ENCODE assay signal across 8 cellular contexts in genomic region chr2:227325056-227325823, GRCh38. TPM values are rescaled to one million over a fixed set of nuclear protein-coding genes. Genes with fewer than 3 reads are reported as not detected.
DNase-seq lines count a peak whose midpoint lies in the region; ATAC-seq and TF ChIP-seq lines count a peak whose summit lies in the region.

A gene with protein sequence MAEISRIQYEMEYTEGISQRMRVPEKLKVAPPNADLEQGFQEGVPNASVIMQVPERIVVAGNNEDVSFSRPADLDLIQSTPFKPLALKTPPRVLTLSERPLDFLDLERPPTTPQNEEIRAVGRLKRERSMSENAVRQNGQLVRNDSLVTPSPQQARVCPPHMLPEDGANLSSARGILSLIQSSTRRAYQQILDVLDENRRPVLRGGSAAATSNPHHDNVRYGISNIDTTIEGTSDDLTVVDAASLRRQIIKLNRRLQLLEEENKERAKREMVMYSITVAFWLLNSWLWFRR (plus strand): TSS chr2:227325251. CDS start chr2:227330666, 5,415 bp downstream.

- H3K27me3 Mint-ChIP-seq in activated T-cell treated with anti-CD3 and anti-CD28 coated beads, Interleukin-2, amount 50 U/mL, for 24 hours, result no peaks in the 10 kb centered on the region

- peak within 1 kb of the TSS; percentile 92 for H3K27ac Mint-ChIP-seq in activated T-cell treated with anti-CD3 and anti-CD28 coated beads, Interleukin-2, amount 50 U/mL, for 24 hours

- peak; percentile 97 for ATAC-seq in GM21717 (IDR thresholded peaks at IDR 0.05; ENCODE audit: unreplicated experiment)

- in situ Hi-C loops in KBM-7 (cut with MboI; ENCODE audit: low pct_unique_long_range_greater_than_20kb, low sequenced_read_pairs), result no loop called here

- H3K27me3 ChIP-seq in mucosa of rectum (ENCODE audit: control insufficient read depth in 2 of 2, insufficient read depth in 2 of 2, low read length in 2 of 2), result no peaks in the 10 kb centered on the region

- peak; percentile 77 for TF ChIP-seq POLR2A in erythroblast (IDR thresholded peaks at IDR 0.05; ENCODE audit: low read length)

- no peaks in the 10 kb centered on the region for H3K9me3 Mint-ChIP-seq in activated T-cell treated with anti-CD3 and anti-CD28 coated beads, Interleukin-2, amount 50 U/mL, for 24 hours

- H3K4me3 ChIP-seq in mucosa of rectum (ENCODE audit: low read length in 2 of 2), result peak within 1 kb of the TSS; percentile 96 to 98

- H3K4me3 Mint-ChIP-seq in activated T-cell treated with anti-CD3 and anti-CD28 coated beads, Interleukin-2, amount 50 U/mL, for 24 hours, result peak within 1 kb of the TSS; percentile 92

- H3K36me3 ChIP-seq in mucosa of rectum (ENCODE audit: control insufficient read depth in 2 of 2, insufficient read depth in 2 of 2, low read length in 2 of 2), result peaks cover 0 to 4% of the 10 kb centered on the region in 2 donors

- H3K27ac ChIP-seq in mucosa of rectum (ENCODE audit: low read depth in 2 of 2, low read length in 2 of 2), result peak within 1 kb of the TSS; percentile 85 to 87

- DNase-seq in DMS79 (lab: John Stamatoyannopoulos, UW), result peak; percentile 84
- peak; percentile 91 for DNase-seq in KBM-7
- peak; percentile 94 for DNase-seq in activated T-cell treated with anti-CD3 and anti-CD28 coated beads, Interleukin-2, amount 50 U/mL, for 24 hours
- peak; percentile 95 for DNase-seq in erythroblast (lab: John Stamatoyannopoulos, UW)
- peak; percentile 95 for DNase-seq in stimulated activated CD8-positive, alpha-beta memory T cell treated with anti-CD3 and anti-CD28 coated beads, Interleukin-4, amount 100 ng/mL, for 48 hours

- peaks cover 31% of the 10 kb centered on the region for H3K36me3 Mint-ChIP-seq in activated T-cell treated with anti-CD3 and anti-CD28 coated beads, Interleukin-2, amount 50 U/mL, for 24 hours (ENCODE audit: low read depth)

- H3K4me1 ChIP-seq in mucosa of rectum (ENCODE audit: control insufficient read depth in 2 of 2, insufficient read depth in 2 of 2, low read length in 2 of 2), result peaks cover 3 to 17% of the 10 kb centered on the region in 2 donors

- H3K9ac ChIP-seq in mucosa of rectum (ENCODE audit: low read depth in 1 of 2, low read length in 2 of 2), result peak within 1 kb of the TSS; percentile 82 to 95

- peaks cover 43% of the 10 kb centered on the region for H3K4me1 Mint-ChIP-seq in activated T-cell treated with anti-CD3 and anti-CD28 coated beads, Interleukin-2, amount 50 U/mL, for 24 hours (ENCODE audit: low read depth)

- no peaks in the 10 kb centered on the region for H3K9me3 ChIP-seq in mucosa of rectum (ENCODE audit: control insufficient read depth in 2 of 2, low read length in 2 of 2)

TF ChIP-seq in PFSK-1, 5 proteins besides CTCF, POLR2A, EP300 and RAD21:
- 0 out of 2 replicates have a peak, but pooled peaks have one; percentile 64 for TF ChIP-seq SIN3A (IDR thresholded peaks at IDR 0.05; ENCODE audit: borderline replicate concordance, insufficient read depth, low read length)
- TF ChIP-seq TAF1 (IDR thresholded peaks at IDR 0.05; ENCODE audit: borderline replicate concordance, insufficient read depth, low read length), result peak; percentile 79; the same call in 1 of the 2 replicates
- TF ChIP-seq FOXP2 (optimal IDR thresholded peaks at IDR 0.05; ENCODE audit: borderline replicate concordance, extremely low read depth, extremely low read length, insufficient read depth), result peak; percentile 59
- TF ChIP-seq, protein P1, sequence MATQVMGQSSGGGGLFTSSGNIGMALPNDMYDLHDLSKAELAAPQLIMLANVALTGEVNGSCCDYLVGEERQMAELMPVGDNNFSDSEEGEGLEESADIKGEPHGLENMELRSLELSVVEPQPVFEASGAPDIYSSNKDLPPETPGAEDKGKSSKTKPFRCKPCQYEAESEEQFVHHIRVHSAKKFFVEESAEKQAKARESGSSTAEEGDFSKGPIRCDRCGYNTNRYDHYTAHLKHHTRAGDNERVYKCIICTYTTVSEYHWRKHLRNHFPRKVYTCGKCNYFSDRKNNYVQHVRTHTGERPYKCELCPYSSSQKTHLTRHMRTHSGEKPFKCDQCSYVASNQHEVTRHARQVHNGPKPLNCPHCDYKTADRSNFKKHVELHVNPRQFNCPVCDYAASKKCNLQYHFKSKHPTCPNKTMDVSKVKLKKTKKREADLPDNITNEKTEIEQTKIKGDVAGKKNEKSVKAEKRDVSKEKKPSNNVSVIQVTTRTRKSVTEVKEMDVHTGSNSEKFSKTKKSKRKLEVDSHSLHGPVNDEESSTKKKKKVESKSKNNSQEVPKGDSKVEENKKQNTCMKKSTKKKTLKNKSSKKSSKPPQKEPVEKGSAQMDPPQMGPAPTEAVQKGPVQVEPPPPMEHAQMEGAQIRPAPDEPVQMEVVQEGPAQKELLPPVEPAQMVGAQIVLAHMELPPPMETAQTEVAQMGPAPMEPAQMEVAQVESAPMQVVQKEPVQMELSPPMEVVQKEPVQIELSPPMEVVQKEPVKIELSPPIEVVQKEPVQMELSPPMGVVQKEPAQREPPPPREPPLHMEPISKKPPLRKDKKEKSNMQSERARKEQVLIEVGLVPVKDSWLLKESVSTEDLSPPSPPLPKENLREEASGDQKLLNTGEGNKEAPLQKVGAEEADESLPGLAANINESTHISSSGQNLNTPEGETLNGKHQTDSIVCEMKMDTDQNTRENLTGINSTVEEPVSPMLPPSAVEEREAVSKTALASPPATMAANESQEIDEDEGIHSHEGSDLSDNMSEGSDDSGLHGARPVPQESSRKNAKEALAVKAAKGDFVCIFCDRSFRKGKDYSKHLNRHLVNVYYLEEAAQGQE (IDR thresholded peaks at IDR 0.05; ENCODE audit: insufficient read depth in 1 of 2, low read depth in 2 of 2, low read length in 2 of 2), result 0 out of 4 replicates have a peak, but pooled peaks of 1 of the 2 experiments have one; percentile 38
- peak; percentile 69 for TF ChIP-seq POLR2AphosphoS5 (IDR thresholded peaks at IDR 0.05; ENCODE audit: low read depth, low read length)

RNA-seq across cellular contexts. Expression of the gene that starts here (rescaled TPM):
- polyA plus RNA-seq in PFSK-1 (2012; ENCODE audit: insufficient read length, low read depth), result 36.9 TPM

Comparison
In these comparisons a context has a peak if more than half of its experiments do, and no peak if none do; other contexts are left out.
1. Peak in every context shown above with its lines: DNase-seq, ATAC-seq, H3K4me3 ChIP-seq and H3K27ac ChIP-seq.